ENCODE assay signal across 1 cellular context in the genomic region with DNA sequence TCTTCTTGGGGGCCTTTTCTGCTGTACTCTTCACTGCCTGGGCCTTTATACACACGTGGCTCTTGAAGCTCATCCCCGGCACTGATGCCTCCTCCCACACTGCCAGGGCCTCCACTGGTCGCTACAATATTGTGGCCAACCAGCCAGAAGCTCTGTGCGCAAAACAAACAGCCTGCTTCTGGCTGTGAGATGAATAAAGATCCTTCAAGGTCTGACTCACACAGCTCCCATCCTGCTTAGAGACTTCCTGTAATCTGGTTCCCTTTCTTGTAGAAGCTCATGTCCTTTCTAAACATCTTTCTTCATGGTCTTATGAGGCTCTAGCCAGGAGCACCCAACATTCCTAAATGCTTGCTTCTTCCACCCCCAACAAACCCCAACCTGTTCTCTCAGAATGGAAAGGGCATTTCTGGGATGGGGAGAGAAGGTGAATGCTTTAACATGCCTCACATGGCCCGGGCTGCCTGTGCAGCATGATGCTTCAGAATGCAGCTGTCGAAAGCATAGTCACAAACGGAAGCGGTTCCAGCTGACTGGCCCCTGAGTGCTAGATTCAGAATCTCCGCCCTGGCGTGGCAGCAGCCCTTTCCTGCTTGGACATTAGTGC.
TF ChIP-seq lines count a peak whose summit lies in the region.

No MANE protein-coding gene starts in this region.

TF ChIP-seq in GM12878, 131 proteins besides CTCF, POLR2A, EP300 and RAD21 (continued from another document and continues in another):
- TF ChIP-seq, protein P1, sequence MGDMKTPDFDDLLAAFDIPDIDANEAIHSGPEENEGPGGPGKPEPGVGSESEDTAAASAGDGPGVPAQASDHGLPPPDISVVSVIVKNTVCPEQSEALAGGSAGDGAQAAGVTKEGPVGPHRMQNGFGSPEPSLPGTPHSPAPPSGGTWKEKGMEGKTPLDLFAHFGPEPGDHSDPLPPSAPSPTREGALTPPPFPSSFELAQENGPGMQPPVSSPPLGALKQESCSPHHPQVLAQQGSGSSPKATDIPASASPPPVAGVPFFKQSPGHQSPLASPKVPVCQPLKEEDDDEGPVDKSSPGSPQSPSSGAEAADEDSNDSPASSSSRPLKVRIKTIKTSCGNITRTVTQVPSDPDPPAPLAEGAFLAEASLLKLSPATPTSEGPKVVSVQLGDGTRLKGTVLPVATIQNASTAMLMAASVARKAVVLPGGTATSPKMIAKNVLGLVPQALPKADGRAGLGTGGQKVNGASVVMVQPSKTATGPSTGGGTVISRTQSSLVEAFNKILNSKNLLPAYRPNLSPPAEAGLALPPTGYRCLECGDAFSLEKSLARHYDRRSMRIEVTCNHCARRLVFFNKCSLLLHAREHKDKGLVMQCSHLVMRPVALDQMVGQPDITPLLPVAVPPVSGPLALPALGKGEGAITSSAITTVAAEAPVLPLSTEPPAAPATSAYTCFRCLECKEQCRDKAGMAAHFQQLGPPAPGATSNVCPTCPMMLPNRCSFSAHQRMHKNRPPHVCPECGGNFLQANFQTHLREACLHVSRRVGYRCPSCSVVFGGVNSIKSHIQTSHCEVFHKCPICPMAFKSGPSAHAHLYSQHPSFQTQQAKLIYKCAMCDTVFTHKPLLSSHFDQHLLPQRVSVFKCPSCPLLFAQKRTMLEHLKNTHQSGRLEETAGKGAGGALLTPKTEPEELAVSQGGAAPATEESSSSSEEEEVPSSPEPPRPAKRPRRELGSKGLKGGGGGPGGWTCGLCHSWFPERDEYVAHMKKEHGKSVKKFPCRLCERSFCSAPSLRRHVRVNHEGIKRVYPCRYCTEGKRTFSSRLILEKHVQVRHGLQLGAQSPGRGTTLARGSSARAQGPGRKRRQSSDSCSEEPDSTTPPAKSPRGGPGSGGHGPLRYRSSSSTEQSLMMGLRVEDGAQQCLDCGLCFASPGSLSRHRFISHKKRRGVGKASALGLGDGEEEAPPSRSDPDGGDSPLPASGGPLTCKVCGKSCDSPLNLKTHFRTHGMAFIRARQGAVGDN (IDR thresholded peaks at IDR 0.05): peak; percentile 98
- TF ChIP-seq MYB (IDR thresholded peaks at IDR 0.05; ENCODE audit: borderline replicate concordance, low read depth, low read length) (no peak), STAT1 (conservative IDR thresholded peaks at IDR 0.05) (no peak), ETV6 (conservative IDR thresholded peaks at IDR 0.05 in 1 of 2, IDR thresholded peaks at IDR 0.05 in 1 of 2; ENCODE audit: borderline replicate concordance in 1 of 2, low read depth in 1 of 2) (peak in 1 of 2 experiments; percentile 65; a peak in 1 of 4 replicates), MEF2A (IDR thresholded peaks at IDR 0.05; ENCODE audit: insufficient read depth, low read depth, low read length) (no peak), CEBPB (IDR thresholded peaks at IDR 0.05; ENCODE audit: borderline replicate concordance in 1 of 2, low read depth in 2 of 2, low read length in 2 of 2) (no peak), SMAD5 (IDR thresholded peaks at IDR 0.05; ENCODE audit: low read depth) (peak; percentile 34; the same call in 1 of the 2 replicates), HDAC2 (IDR thresholded peaks at IDR 0.05) (no peak), BACH1 (IDR thresholded peaks at IDR 0.05; ENCODE audit: borderline replicate concordance) (no peak), RBBP5 (conservative IDR thresholded peaks at IDR 0.05) (no peak), GATAD2B (conservative IDR thresholded peaks at IDR 0.05; ENCODE audit: low read depth) (0 out of 2 replicates have a peak, but pooled peaks have one; percentile 59), ASH2L (IDR thresholded peaks at IDR 0.05; ENCODE audit: borderline replicate concordance, low read depth) (peak; percentile 93), NR2F1 (conservative IDR thresholded peaks at IDR 0.05) (no peak), SMC3 (IDR thresholded peaks at IDR 0.05; ENCODE audit: borderline replicate concordance, low read length) (no peak), ZBED1 (IDR thresholded peaks at IDR 0.05; ENCODE audit: borderline replicate concordance) (0 out of 2 replicates have a peak, but pooled peaks have one; percentile 38), BHLHE40 (IDR thresholded peaks at IDR 0.05; ENCODE audit: borderline replicate concordance in 1 of 2, low read depth in 2 of 2, low read length in 1 of 2) (peak; percentile 34 to 36; a peak in 1 of 4 replicates), SMAD1 (IDR thresholded peaks at IDR 0.05; ENCODE audit: low read depth, partially characterized antibody) (peak; percentile 42), EED (IDR thresholded peaks at IDR 0.05; ENCODE audit: low read depth) (peak; percentile 72), ZZZ3 (IDR thresholded peaks at IDR 0.05; ENCODE audit: control insufficient read depth, insufficient read length, low read depth) (no peak), POLR2AphosphoS5 (IDR thresholded peaks at IDR 0.05; ENCODE audit: low read length) (peak; percentile 83), CBX5 (IDR thresholded peaks at IDR 0.05; ENCODE audit: low read depth) (peak; percentile 70; the same call in 1 of the 2 replicates)
- TF ChIP-seq, protein P2, sequence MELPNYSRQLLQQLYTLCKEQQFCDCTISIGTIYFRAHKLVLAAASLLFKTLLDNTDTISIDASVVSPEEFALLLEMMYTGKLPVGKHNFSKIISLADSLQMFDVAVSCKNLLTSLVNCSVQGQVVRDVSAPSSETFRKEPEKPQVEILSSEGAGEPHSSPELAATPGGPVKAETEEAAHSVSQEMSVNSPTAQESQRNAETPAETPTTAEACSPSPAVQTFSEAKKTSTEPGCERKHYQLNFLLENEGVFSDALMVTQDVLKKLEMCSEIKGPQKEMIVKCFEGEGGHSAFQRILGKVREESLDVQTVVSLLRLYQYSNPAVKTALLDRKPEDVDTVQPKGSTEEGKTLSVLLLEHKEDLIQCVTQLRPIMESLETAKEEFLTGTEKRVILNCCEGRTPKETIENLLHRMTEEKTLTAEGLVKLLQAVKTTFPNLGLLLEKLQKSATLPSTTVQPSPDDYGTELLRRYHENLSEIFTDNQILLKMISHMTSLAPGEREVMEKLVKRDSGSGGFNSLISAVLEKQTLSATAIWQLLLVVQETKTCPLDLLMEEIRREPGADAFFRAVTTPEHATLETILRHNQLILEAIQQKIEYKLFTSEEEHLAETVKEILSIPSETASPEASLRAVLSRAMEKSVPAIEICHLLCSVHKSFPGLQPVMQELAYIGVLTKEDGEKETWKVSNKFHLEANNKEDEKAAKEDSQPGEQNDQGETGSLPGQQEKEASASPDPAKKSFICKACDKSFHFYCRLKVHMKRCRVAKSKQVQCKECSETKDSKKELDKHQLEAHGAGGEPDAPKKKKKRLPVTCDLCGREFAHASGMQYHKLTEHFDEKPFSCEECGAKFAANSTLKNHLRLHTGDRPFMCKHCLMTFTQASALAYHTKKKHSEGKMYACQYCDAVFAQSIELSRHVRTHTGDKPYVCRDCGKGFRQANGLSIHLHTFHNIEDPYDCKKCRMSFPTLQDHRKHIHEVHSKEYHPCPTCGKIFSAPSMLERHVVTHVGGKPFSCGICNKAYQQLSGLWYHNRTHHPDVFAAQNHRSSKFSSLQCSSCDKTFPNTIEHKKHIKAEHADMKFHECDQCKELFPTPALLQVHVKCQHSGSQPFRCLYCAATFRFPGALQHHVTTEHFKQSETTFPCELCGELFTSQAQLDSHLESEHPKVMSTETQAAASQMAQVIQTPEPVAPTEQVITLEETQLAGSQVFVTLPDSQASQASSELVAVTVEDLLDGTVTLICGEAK (IDR thresholded peaks at IDR 0.05; ENCODE audit: borderline replicate concordance): peak; percentile 32; the same call in 1 of the 2 replicates
- TF ChIP-seq, protein P3, sequence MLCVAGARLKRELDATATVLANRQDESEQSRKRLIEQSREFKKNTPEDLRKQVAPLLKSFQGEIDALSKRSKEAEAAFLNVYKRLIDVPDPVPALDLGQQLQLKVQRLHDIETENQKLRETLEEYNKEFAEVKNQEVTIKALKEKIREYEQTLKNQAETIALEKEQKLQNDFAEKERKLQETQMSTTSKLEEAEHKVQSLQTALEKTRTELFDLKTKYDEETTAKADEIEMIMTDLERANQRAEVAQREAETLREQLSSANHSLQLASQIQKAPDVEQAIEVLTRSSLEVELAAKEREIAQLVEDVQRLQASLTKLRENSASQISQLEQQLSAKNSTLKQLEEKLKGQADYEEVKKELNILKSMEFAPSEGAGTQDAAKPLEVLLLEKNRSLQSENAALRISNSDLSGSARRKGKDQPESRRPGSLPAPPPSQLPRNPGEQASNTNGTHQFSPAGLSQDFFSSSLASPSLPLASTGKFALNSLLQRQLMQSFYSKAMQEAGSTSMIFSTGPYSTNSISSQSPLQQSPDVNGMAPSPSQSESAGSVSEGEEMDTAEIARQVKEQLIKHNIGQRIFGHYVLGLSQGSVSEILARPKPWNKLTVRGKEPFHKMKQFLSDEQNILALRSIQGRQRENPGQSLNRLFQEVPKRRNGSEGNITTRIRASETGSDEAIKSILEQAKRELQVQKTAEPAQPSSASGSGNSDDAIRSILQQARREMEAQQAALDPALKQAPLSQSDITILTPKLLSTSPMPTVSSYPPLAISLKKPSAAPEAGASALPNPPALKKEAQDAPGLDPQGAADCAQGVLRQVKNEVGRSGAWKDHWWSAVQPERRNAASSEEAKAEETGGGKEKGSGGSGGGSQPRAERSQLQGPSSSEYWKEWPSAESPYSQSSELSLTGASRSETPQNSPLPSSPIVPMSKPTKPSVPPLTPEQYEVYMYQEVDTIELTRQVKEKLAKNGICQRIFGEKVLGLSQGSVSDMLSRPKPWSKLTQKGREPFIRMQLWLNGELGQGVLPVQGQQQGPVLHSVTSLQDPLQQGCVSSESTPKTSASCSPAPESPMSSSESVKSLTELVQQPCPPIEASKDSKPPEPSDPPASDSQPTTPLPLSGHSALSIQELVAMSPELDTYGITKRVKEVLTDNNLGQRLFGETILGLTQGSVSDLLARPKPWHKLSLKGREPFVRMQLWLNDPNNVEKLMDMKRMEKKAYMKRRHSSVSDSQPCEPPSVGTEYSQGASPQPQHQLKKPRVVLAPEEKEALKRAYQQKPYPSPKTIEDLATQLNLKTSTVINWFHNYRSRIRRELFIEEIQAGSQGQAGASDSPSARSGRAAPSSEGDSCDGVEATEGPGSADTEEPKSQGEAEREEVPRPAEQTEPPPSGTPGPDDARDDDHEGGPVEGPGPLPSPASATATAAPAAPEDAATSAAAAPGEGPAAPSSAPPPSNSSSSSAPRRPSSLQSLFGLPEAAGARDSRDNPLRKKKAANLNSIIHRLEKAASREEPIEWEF (IDR thresholded peaks at IDR 0.05; ENCODE audit: insufficient replicate concordance, low read depth, low read length): no peak
- TF ChIP-seq, protein P4, sequence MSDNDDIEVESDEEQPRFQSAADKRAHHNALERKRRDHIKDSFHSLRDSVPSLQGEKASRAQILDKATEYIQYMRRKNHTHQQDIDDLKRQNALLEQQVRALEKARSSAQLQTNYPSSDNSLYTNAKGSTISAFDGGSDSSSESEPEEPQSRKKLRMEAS (IDR thresholded peaks at IDR 0.05; ENCODE audit: low read depth, low read length): peak; percentile 90
- TF ChIP-seq, protein P5, sequence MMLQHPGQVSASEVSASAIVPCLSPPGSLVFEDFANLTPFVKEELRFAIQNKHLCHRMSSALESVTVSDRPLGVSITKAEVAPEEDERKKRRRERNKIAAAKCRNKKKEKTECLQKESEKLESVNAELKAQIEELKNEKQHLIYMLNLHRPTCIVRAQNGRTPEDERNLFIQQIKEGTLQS (IDR thresholded peaks at IDR 0.05; ENCODE audit: borderline replicate concordance, extremely low read depth, low read depth, low read length): no peak
- TF ChIP-seq, protein P6, sequence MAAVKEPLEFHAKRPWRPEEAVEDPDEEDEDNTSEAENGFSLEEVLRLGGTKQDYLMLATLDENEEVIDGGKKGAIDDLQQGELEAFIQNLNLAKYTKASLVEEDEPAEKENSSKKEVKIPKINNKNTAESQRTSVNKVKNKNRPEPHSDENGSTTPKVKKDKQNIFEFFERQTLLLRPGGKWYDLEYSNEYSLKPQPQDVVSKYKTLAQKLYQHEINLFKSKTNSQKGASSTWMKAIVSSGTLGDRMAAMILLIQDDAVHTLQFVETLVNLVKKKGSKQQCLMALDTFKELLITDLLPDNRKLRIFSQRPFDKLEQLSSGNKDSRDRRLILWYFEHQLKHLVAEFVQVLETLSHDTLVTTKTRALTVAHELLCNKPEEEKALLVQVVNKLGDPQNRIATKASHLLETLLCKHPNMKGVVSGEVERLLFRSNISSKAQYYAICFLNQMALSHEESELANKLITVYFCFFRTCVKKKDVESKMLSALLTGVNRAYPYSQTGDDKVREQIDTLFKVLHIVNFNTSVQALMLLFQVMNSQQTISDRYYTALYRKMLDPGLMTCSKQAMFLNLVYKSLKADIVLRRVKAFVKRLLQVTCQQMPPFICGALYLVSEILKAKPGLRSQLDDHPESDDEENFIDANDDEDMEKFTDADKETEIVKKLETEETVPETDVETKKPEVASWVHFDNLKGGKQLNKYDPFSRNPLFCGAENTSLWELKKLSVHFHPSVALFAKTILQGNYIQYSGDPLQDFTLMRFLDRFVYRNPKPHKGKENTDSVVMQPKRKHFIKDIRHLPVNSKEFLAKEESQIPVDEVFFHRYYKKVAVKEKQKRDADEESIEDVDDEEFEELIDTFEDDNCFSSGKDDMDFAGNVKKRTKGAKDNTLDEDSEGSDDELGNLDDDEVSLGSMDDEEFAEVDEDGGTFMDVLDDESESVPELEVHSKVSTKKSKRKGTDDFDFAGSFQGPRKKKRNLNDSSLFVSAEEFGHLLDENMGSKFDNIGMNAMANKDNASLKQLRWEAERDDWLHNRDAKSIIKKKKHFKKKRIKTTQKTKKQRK (IDR thresholded peaks at IDR 0.05; ENCODE audit: low read depth, low read length): no peak
- TF ChIP-seq, protein P7, sequence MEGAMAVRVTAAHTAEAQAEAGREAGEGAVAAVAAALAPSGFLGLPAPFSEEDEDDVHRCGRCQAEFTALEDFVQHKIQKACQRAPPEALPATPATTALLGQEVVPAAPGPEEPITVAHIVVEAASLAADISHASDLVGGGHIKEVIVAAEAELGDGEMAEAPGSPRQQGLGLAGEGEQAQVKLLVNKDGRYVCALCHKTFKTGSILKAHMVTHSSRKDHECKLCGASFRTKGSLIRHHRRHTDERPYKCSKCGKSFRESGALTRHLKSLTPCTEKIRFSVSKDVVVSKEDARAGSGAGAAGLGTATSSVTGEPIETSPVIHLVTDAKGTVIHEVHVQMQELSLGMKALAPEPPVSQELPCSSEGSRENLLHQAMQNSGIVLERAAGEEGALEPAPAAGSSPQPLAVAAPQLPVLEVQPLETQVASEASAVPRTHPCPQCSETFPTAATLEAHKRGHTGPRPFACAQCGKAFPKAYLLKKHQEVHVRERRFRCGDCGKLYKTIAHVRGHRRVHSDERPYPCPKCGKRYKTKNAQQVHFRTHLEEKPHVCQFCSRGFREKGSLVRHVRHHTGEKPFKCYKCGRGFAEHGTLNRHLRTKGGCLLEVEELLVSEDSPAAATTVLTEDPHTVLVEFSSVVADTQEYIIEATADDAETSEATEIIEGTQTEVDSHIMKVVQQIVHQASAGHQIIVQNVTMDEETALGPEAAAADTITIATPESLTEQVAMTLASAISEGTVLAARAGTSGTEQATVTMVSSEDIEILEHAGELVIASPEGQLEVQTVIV (IDR thresholded peaks at IDR 0.05; ENCODE audit: borderline replicate concordance, partially characterized antibody): no peak
- TF ChIP-seq, protein P8, sequence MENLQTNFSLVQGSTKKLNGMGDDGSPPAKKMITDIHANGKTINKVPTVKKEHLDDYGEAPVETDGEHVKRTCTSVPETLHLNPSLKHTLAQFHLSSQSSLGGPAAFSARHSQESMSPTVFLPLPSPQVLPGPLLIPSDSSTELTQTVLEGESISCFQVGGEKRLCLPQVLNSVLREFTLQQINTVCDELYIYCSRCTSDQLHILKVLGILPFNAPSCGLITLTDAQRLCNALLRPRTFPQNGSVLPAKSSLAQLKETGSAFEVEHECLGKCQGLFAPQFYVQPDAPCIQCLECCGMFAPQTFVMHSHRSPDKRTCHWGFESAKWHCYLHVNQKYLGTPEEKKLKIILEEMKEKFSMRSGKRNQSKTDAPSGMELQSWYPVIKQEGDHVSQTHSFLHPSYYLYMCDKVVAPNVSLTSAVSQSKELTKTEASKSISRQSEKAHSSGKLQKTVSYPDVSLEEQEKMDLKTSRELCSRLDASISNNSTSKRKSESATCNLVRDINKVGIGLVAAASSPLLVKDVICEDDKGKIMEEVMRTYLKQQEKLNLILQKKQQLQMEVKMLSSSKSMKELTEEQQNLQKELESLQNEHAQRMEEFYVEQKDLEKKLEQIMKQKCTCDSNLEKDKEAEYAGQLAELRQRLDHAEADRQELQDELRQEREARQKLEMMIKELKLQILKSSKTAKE (IDR thresholded peaks at IDR 0.05; ENCODE audit: low read depth, poor library complexity, severe bottlenecking): peak; percentile 55
